In the genomic region with DNA sequence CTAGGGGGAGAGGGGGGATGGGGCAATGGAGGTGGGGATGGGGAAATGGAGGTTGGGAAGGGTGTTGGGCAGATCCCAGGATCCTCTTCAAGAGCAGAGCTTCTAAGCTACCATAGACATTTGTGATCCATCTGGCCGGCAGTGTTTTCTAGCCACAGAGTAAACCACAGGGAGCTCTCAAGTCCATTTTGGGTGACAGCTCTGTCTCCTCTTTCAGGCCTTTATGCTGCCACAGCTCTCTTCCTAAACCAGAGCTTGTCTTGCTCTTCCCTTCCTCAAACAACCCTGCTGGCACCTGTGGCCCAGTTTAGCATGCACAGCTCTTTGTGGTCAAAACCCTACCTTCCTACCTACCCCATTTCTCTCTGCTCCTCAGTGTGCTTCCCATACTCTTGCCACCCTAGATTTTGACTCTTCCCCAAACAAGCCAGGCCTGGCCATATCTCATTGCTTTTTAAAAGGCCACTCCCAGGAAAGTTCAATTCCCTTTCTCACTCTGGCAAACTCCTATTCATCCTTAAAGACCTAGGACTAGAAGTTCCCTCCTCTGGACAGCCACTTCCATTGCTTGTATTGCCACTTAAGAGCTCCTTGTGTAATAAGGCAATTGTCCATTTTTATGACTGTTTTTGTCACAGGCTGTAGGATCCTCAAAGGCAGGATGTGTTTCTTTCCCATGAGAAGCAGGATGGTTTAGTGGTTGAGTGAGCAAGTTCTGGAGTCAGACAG, we compare ENCODE assay signal across 26 cellular contexts.
"Had no signal": no experiment of that assay in that cellular context is flagged by ENCODE, and none has a peak within 500 bp of the region (broad histone marks: within the 10 kb centered on the region; RNA-seq: fewer than 3 reads in every experiment).

No MANE protein-coding gene starts in this region.

- DNase-seq: activated CD4-positive, alpha-beta memory T cell treated with anti-CD3 and anti-CD28 coated beads, Interleukin-2, amount 10 ng/mL, durations not matched to agents 7 days and 5 days; activated CD4-positive, alpha-beta T cell treated with anti-CD3 and anti-CD28 coated beads for 36 hours; activated CD4-positive, alpha-beta T cell treated with anti-CD3 and anti-CD28 coated beads, Interleukin-2, amount 50 U/mL, for 1 hour; activated CD4-positive, CD25-positive, alpha-beta regulatory T cell; activated CD8-positive, alpha-beta memory T cell treated with anti-CD3 and anti-CD28 coated beads, Interleukin-2, amount 50 U/mL, for 4 hours; activated naive CD4-positive, alpha-beta T cell; activated naive CD8-positive, alpha-beta T cell treated with anti-CD3 and anti-CD28 coated beads, Interleukin-2, amount 50 U/mL, for 24 hours; activated T-cell treated with anti-CD3 and anti-CD28 coated beads, Interleukin-2, amount 50 U/mL, for 72 hours; amniotic stem cell; body of pancreas; KBM-7; NCI-H1092 treated with DMSO at 0.1 percent for 48 hours; NCI-H1436; NCI-H1694 treated with DMSO at 0.1 percent for 48 hours; NCI-H2029 treated with DMSO at 0.1 percent for 48 hours; NCI-H345; NCI-H510A treated with DMSO at 0.1 percent for 48 hours; NCI-H69; PC-3; SHP77 treated with DMSO at 0.1 percent for 48 hours; T-cell had no signal

- H3K9me3 Mint-ChIP-seq: activated CD4-positive, alpha-beta memory T cell treated with anti-CD3 and anti-CD28 coated beads, Interleukin-2, amount 10 ng/mL, durations not matched to agents 7 days and 5 days; activated naive CD4-positive, alpha-beta T cell treated with anti-CD3 and anti-CD28 coated beads, Interleukin-2, amount 50 U/mL, for 24 hours; activated naive CD8-positive, alpha-beta T cell treated with anti-CD3 and anti-CD28 coated beads, Interleukin-2, amount 50 U/mL, for 24 hours; activated T-cell treated with anti-CD3 and anti-CD28 coated beads, Interleukin-2, amount 50 U/mL, for 72 hours; activated T-helper 2 cell treated with anti-CD3 and anti-CD28 coated beads, Interferon-gamma antibody, Interleukin-2, Interleukin-4, amounts not matched to agents 10 μg/mL and 5 μg/mL and 100 μg/mL, durations not matched to agents 14 hours and 24 hours and 36 hours; central memory CD8-positive, alpha-beta T cell; T-cell had no signal

- H3K4me1 Mint-ChIP-seq: activated CD4-positive, alpha-beta memory T cell treated with anti-CD3 and anti-CD28 coated beads, Interleukin-2, amount 10 ng/mL, durations not matched to agents 7 days and 5 days; activated CD4-positive, alpha-beta T cell treated with anti-CD3 and anti-CD28 coated beads for 36 hours; activated naive CD4-positive, alpha-beta T cell treated with anti-CD3 and anti-CD28 coated beads, Interleukin-2, amount 50 U/mL, for 24 hours; activated naive CD8-positive, alpha-beta T cell treated with anti-CD3 and anti-CD28 coated beads, Interleukin-2, amount 50 U/mL, for 24 hours; central memory CD8-positive, alpha-beta T cell; T-cell had no signal

- H3K27ac Mint-ChIP-seq: activated CD4-positive, alpha-beta memory T cell treated with anti-CD3 and anti-CD28 coated beads, Interleukin-2, amount 10 ng/mL, durations not matched to agents 7 days and 5 days; activated CD4-positive, alpha-beta T cell treated with anti-CD3 and anti-CD28 coated beads for 36 hours; activated naive CD4-positive, alpha-beta T cell treated with anti-CD3 and anti-CD28 coated beads, Interleukin-2, amount 50 U/mL, for 24 hours; activated naive CD8-positive, alpha-beta T cell treated with anti-CD3 and anti-CD28 coated beads, Interleukin-2, amount 50 U/mL, for 24 hours; activated T-cell treated with anti-CD3 and anti-CD28 coated beads, Interleukin-2, amount 50 U/mL, for 72 hours; activated T-helper 2 cell treated with anti-CD3 and anti-CD28 coated beads, Interferon-gamma antibody, Interleukin-2, Interleukin-4, amounts not matched to agents 10 μg/mL and 5 μg/mL and 100 μg/mL, durations not matched to agents 14 hours and 24 hours and 36 hours; T-cell had no signal

- H3K36me3 Mint-ChIP-seq: activated naive CD4-positive, alpha-beta T cell treated with anti-CD3 and anti-CD28 coated beads, Interleukin-2, amount 50 U/mL, for 24 hours; T-cell had no signal

- H3K4me3 ChIP-seq: ascending aorta, body of pancreas had no signal

- ATAC-seq: activated CD4-positive, alpha-beta T cell treated with anti-CD3 and anti-CD28 coated beads for 36 hours; activated naive CD8-positive, alpha-beta T cell treated with anti-CD3 and anti-CD28 coated beads, Interleukin-2, amount 50 U/mL, for 24 hours; activated T-cell treated with anti-CD3 and anti-CD28 coated beads, Interleukin-2, amount 50 U/mL, for 72 hours; body of pancreas; PC-3; T-cell had no signal

- H3K4me3 Mint-ChIP-seq: activated CD4-positive, alpha-beta memory T cell treated with anti-CD3 and anti-CD28 coated beads, Interleukin-2, amount 10 ng/mL, durations not matched to agents 7 days and 5 days; activated CD4-positive, alpha-beta T cell treated with anti-CD3 and anti-CD28 coated beads for 36 hours; activated naive CD4-positive, alpha-beta T cell treated with anti-CD3 and anti-CD28 coated beads, Interleukin-2, amount 50 U/mL, for 24 hours; activated naive CD8-positive, alpha-beta T cell treated with anti-CD3 and anti-CD28 coated beads, Interleukin-2, amount 50 U/mL, for 24 hours; activated T-cell treated with anti-CD3 and anti-CD28 coated beads, Interleukin-2, amount 50 U/mL, for 72 hours; central memory CD8-positive, alpha-beta T cell; T-cell had no signal

- H3K27me3 ChIP-seq: ascending aorta, body of pancreas had no signal

- H3K27ac ChIP-seq: ascending aorta, body of pancreas, VCaP had no signal

- H3K4me1 ChIP-seq: ascending aorta, body of pancreas had no signal

- H3K27me3 Mint-ChIP-seq: activated CD4-positive, alpha-beta memory T cell treated with anti-CD3 and anti-CD28 coated beads, Interleukin-2, amount 10 ng/mL, durations not matched to agents 7 days and 5 days had no signal

- H3K9me3 ChIP-seq: ascending aorta, body of pancreas had no signal
